In the genomic region with DNA sequence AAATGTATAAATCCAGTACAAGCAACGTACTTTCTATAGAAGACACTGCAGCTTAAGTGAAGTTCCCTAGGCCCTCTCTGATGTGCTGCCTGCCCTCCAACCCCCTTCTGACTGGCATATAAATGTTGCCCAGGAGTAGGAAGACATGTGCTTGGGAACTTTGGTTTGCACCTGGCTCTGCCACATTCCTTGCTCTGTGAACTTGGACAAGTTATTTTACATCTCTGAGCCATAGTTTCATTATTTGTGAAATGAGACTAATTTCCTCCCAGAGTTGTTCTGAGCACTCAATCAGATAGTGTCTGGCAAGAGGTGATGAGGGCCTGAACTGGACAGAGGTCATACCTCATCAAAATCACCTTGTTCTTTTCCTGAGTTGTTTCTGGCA, we compare ENCODE assay signal across 18 cellular contexts. TPM values are rescaled to one million over a fixed set of nuclear protein-coding genes. Genes with fewer than 3 reads are reported as not detected.
A peak's percentile ranks its signal among the peaks of the same experiment; 100 is the strongest.
DNase-seq lines count a peak whose midpoint lies in the region; ATAC-seq, FAIRE-seq and TF ChIP-seq lines count a peak whose summit lies in the region.
"Had no signal": no experiment of that assay in that cellular context is flagged by ENCODE, and none has a peak within 500 bp of the region (broad histone marks: within the 10 kb centered on the region; RNA-seq: fewer than 3 reads in every experiment).

No MANE protein-coding gene starts in this region.

- no peaks in the 10 kb centered on the region for H3K36me3 ChIP-seq in GM23248 (ENCODE audit: low read depth)
- no peaks in the 10 kb centered on the region for H3K36me3 ChIP-seq in astrocyte (ENCODE audit: insufficient read depth, low read length)
- H3K36me3 ChIP-seq in hepatocyte (replicated peaks; ENCODE audit: insufficient read depth, low read depth) = no peaks in the 10 kb centered on the region
- no peaks in the 10 kb centered on the region for H3K36me3 ChIP-seq in skeletal muscle tissue (ENCODE audit: control insufficient read depth in 3 of 3, insufficient read depth in 3 of 3, low read length in 3 of 3)
- H3K36me3 ChIP-seq: left lung, Peyer's patch had no signal

- no peak overlapping the region for H2AFZ ChIP-seq in GM23248
- no peak overlapping the region for H2AFZ ChIP-seq in astrocyte (ENCODE audit: low read depth, low read length)
- no peak overlapping the region for H2AFZ ChIP-seq in hepatocyte

- H3F3A ChIP-seq in GM23248 (ENCODE audit: insufficient read depth) = peaks cover 34% of the 10 kb centered on the region

- H3K9ac ChIP-seq in GM23248 = no peak overlapping the region
- H3K9ac ChIP-seq in astrocyte (ENCODE audit: low read length) = no peak overlapping the region
- no peak overlapping the region for H3K9ac ChIP-seq in skeletal muscle tissue (ENCODE audit: low read depth in 1 of 3, low read length in 3 of 3)

- H3K27ac ChIP-seq in GM23248 (peak overlapping the region; percentile 65), astrocyte (ENCODE audit: low read depth, low read length) (peak overlapping the region; percentile 54), hepatocyte (peak overlapping the region; percentile 32), skeletal muscle tissue (ENCODE audit: low read depth, low read length) (peak overlapping the region; percentile 2)

- H3K9me3 ChIP-seq in GM23248 (ENCODE audit: low read depth) (no peaks in the 10 kb centered on the region), astrocyte (ENCODE audit: insufficient read depth, low read depth, low read length) (no peaks in the 10 kb centered on the region), hepatocyte (ENCODE audit: low read depth) (no peaks in the 10 kb centered on the region), skeletal muscle tissue (ENCODE audit: control insufficient read depth in 3 of 3, low read length in 3 of 3) (no peaks in the 10 kb centered on the region)
- H3K9me3 ChIP-seq: left lung, mucosa of descending colon, Peyer's patch had no signal

- no peaks in the 10 kb centered on the region for H3K36me3 Mint-ChIP-seq in astrocyte (ENCODE audit: low read depth, unreplicated experiment)
- H3K36me3 Mint-ChIP-seq: activated CD4-positive, alpha-beta memory T cell treated with anti-CD3 and anti-CD28 coated beads for 36 hours; CD4-positive, alpha-beta memory T cell had no signal

- in situ Hi-C loops in GM23248 (cut with MboI) = no loop called here

- H3K27me3 ChIP-seq in GM23248 (replicated peaks; ENCODE audit: insufficient read depth) (no peaks in the 10 kb centered on the region), astrocyte (ENCODE audit: insufficient read depth, low read length) (no peaks in the 10 kb centered on the region), hepatocyte (peaks cover 3% of the 10 kb centered on the region), skeletal muscle tissue (ENCODE audit: control insufficient read depth in 3 of 3, insufficient read depth in 3 of 3, low read length in 3 of 3) (no peaks in the 10 kb centered on the region)
- H3K27me3 ChIP-seq: Peyer's patch had no signal

- DNase-seq in GM23248 (no peak), astrocyte (ENCODE audit: low read depth) (no peak), hepatocyte (ENCODE audit: low spot score) (no peak), medulla oblongata (ENCODE audit: extremely low spot score) (no peak)
- DNase-seq: activated B cell treated with CpG ODN at 0.5 μM for 24 hours; activated CD4-positive, alpha-beta memory T cell treated with anti-CD3 and anti-CD28 coated beads for 36 hours; activated gamma-delta T cell treated with Interleukin-2 at 50 U/mL for 16 hours; CD4-positive, alpha-beta memory T cell; NCI-H1048; NCI-H187 treated with DMSO at 0.1 percent for 48 hours; stimulated activated CD8-positive, alpha-beta memory T cell treated with anti-CD3 and anti-CD28 coated beads, Interleukin-4, amount 100 ng/mL, for 48 hours had no signal

- H3K4me2 ChIP-seq in GM23248 (ENCODE audit: unreplicated experiment) = peak overlapping the region; percentile 43
- peak overlapping the region; percentile 73 for H3K4me2 ChIP-seq in astrocyte (ENCODE audit: low read length)
- H3K4me2 ChIP-seq in hepatocyte = no peak overlapping the region

- FAIRE-seq in astrocyte (lab: Jason Lieb, UNC) = no peak
- FAIRE-seq: GM12878 had no signal

- H3K27ac Mint-ChIP-seq in astrocyte (ENCODE audit: unreplicated experiment) = no peak overlapping the region
- H3K27ac Mint-ChIP-seq: activated B cell treated with CpG ODN at 0.5 μM for 24 hours; activated CD4-positive, alpha-beta memory T cell treated with anti-CD3 and anti-CD28 coated beads for 36 hours had no signal

- no peak for TF ChIP-seq CTCF in astrocyte (IDR thresholded peaks at IDR 0.05; ENCODE audit: insufficient read depth, low read depth, low read length)
- no peak for TF ChIP-seq CTCF in hepatocyte (IDR thresholded peaks at IDR 0.05; ENCODE audit: poor library complexity)

- H3K79me2 ChIP-seq in GM23248 (ENCODE audit: insufficient read depth) (peaks cover 8% of the 10 kb centered on the region), astrocyte (ENCODE audit: insufficient read depth, low read length) (peaks cover 12% of the 10 kb centered on the region), hepatocyte (no peaks in the 10 kb centered on the region)

- 92 to 100% methylated on average over 1 of the region's 1 CpG for WGBS in GM23248 (ENCODE audit: low coverage in 1 of 2, low lambda C conversion rate in 2 of 2, missing lambda C conversion rate in 2 of 2), 2 experiments
- 97% methylated on average over 1 of the region's 1 CpG for WGBS in hepatocyte (ENCODE audit: low lambda C conversion rate, missing lambda C conversion rate)

- H3K4me3 ChIP-seq in GM23248 (no peak overlapping the region), astrocyte (ENCODE audit: insufficient read depth, low read depth, low read length) (no peak overlapping the region), hepatocyte (no peak overlapping the region), skeletal muscle tissue (ENCODE audit: low read length in 3 of 3) (no peak overlapping the region)
- H3K4me3 ChIP-seq: GM12878, left lung, mucosa of descending colon, Peyer's patch had no signal

- H3K4me1 Mint-ChIP-seq in astrocyte (ENCODE audit: low read depth, unreplicated experiment) = peaks cover 39% of the 10 kb centered on the region

- H3K27me3 Mint-ChIP-seq in astrocyte (ENCODE audit: low read depth, unreplicated experiment) = no peaks in the 10 kb centered on the region

- ATAC-seq in GM19351 (IDR thresholded peaks at IDR 0.05; ENCODE audit: unreplicated experiment) (no peak), GM19035 (IDR thresholded peaks at IDR 0.05; ENCODE audit: unreplicated experiment) (no peak)
- ATAC-seq: GM12878 had no signal

- peaks cover 2% of the 10 kb centered on the region for H3K9me3 Mint-ChIP-seq in astrocyte (ENCODE audit: unreplicated experiment)
- H3K9me3 Mint-ChIP-seq: activated B cell treated with CpG ODN at 0.5 μM for 24 hours; activated CD4-positive, alpha-beta memory T cell treated with anti-CD3 and anti-CD28 coated beads for 36 hours; CD4-positive, alpha-beta memory T cell had no signal

- H3K9me2 ChIP-seq in GM23248 (ENCODE audit: insufficient read depth) = no peaks in the 10 kb centered on the region
- H3K9me2 ChIP-seq in hepatocyte (replicated peaks; ENCODE audit: insufficient read depth) = no peaks in the 10 kb centered on the region

- peaks cover 47% of the 10 kb centered on the region for H3K4me1 ChIP-seq in GM23248 (ENCODE audit: insufficient read depth)
- H3K4me1 ChIP-seq in astrocyte (ENCODE audit: insufficient read depth, low read length) = peaks cover 43% of the 10 kb centered on the region
- H3K4me1 ChIP-seq in hepatocyte (ENCODE audit: insufficient read depth) = peaks cover 16% of the 10 kb centered on the region
- peaks cover 7 to 30% (median 13%) of the 10 kb centered on the region in 3 donors for H3K4me1 ChIP-seq in skeletal muscle tissue (ENCODE audit: control insufficient read depth in 3 of 3, insufficient read depth in 3 of 3, low read length in 3 of 3)

- H4K20me1 ChIP-seq in GM23248 (ENCODE audit: insufficient read depth) (no peaks in the 10 kb centered on the region), astrocyte (ENCODE audit: insufficient read depth, low read length) (peaks cover 7% of the 10 kb centered on the region), hepatocyte (ENCODE audit: insufficient read depth, poor library complexity, severe bottlenecking) (no peaks in the 10 kb centered on the region)

- no peak overlapping the region for H3K4me3 Mint-ChIP-seq in astrocyte (ENCODE audit: unreplicated experiment)
- H3K4me3 Mint-ChIP-seq: activated B cell treated with CpG ODN at 0.5 μM for 24 hours; activated CD4-positive, alpha-beta memory T cell treated with anti-CD3 and anti-CD28 coated beads for 36 hours; CD4-positive, alpha-beta memory T cell had no signal

RNA-seq across cellular contexts. Expression of gene PHC2, which starts 3.5 kb away (rescaled TPM):
- total RNA-seq in GM23248 (2014; rRNA removed; shearing (Covaris generic)) = 74.7 and 82.2 TPM in 2 replicates
- polyA plus RNA-seq in GM23248 (2016; fragmentation: Nextera tagmentation; extraction: Ambion mirVana) (15.1 and 15.4 TPM in 2 replicates), hepatocyte (101 and 121 TPM in 2 replicates)
- total RNA-seq in astrocyte (112 and 113 TPM in 2 replicates), hepatocyte (56.3 and 77.5 TPM in 2 replicates), skeletal muscle tissue (31.3 TPM)

RNA-seq across cellular contexts. Expression of gene ZSCAN20, which starts 38.1 kb away (rescaled TPM):
- 4.6 and 9.5 TPM in 2 replicates for total RNA-seq in GM23248 (2014; rRNA removed; shearing (Covaris generic))
- polyA plus RNA-seq in GM23248 (2016; fragmentation: Nextera tagmentation; extraction: Ambion mirVana) (1.3 and 1.7 TPM in 2 replicates), hepatocyte (0.98 and 1.5 TPM in 2 replicates)
- total RNA-seq in astrocyte (5.2 and 6.9 TPM in 2 replicates), hepatocyte (6.6 and 6.8 TPM in 2 replicates), skeletal muscle tissue (6.8 TPM)

Comparison
In these comparisons a context has a peak if more than half of its experiments do, and no peak if none do; other contexts are left out.
1. H3K27ac ChIP-seq: peak in every context shown above with its lines; median percentile 65 in GM23248; 54 in astrocyte; 32 in hepatocyte; 2 in skeletal muscle tissue.